Comparison of ENCODE assay signal across 1 cellular context in the genomic region with DNA sequence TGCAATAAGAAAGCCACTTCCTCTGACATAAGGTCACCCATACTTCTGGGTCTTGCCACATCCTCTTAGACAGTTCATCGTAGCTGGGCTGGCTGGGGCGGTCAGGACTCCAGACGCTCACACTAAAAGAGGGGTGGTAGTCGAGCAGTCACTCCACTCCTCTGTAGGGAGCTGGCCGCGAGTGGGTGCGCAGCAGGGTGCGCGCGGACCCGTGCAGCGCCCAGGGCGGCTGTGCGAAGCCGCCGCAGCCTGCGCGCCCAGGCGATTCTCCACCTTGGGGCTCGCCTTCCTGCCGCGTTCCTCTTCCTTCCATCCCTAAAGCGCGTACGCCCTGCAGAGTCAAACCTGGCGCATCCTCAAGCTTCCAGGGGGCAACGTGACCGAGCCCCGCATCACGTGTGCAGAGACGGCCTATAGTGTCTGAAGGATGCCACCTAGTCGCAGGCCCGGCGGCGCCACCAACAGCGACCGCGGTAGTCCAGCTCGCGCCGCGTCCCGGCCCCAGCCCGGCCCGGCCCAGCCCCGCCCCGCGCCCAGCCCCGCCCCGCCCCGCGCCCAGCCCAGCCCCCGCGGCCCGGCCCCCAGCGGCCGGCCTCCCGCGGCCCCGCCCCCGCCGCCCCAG.
TF ChIP-seq lines count a peak whose summit lies in the region.

No MANE protein-coding gene starts in this region.

TF ChIP-seq in SK-N-SH, 30 proteins besides CTCF, POLR2A, EP300 and RAD21 (continued from another document):
- peak; percentile 56; the same call in 1 of the 2 replicates for TF ChIP-seq TAF1 (IDR thresholded peaks at IDR 0.05; ENCODE audit: borderline replicate concordance, low read depth, low read length)
- TF ChIP-seq MEF2A (IDR thresholded peaks at IDR 0.05; ENCODE audit: borderline replicate concordance, low read depth), result no peak
